Comparison of ENCODE assay signal across 30 cellular contexts in the genomic region with DNA sequence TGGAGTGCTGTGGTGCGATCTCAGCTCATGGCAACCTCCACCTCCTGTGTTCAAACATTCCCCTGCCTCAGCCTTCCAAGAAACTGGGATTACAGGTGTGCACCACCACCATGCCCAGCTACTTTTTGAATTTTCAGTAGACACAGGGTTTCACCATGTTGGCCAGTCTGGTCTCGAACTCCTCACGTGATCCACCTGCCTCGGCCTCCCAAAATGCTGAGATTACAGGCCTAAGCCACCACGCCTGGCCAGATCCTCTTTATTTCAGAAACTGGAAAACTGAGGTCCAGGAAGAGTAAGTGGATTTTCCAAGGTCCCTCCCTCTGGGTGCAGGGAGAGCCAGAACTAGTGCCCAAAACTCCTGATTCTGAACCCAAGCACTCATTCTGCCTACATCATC.
"Had no signal": no experiment of that assay in that cellular context is flagged by ENCODE, and none has a peak within 500 bp of the region (broad histone marks: within the 10 kb centered on the region; RNA-seq: fewer than 3 reads in every experiment).

No MANE protein-coding gene starts in this region.

- H3K27ac ChIP-seq: PC-9, RWPE1, SJCRH30, SK-N-MC had no signal

- H3K4me2 ChIP-seq: PC-9 had no signal

- DNase-seq: KG1, NCI-H1048, NCI-H1092 treated with DMSO at 0.1 percent for 48 hours, NCI-H1105 treated with DMSO at 0.1 percent for 48 hours, NCI-H1417, NCI-H1436, NCI-H146, NCI-H1694, NCI-H187, NCI-H1930, NCI-H2029 treated with DMSO at 0.1 percent for 48 hours, NCI-H2081 treated with DMSO at 0.1 percent for 48 hours, NCI-H2107, NCI-H2171, NCI-H226, NCI-H446 treated with DMSO at 0.1 percent for 48 hours, NCI-H510A, NCI-H524, NCI-H69, NCI-H748 treated with DMSO at 0.1 percent for 48 hours, NCI-H82, PC-9, SHP77, SIG-M5, SJCRH30 had no signal

- H3K27me3 ChIP-seq: SJCRH30 had no signal

- H3K36me3 ChIP-seq: SJCRH30 had no signal

- H3K4me1 ChIP-seq: SJCRH30 had no signal

- ATAC-seq: Panc1, Right ventricle myocardium inferior, SK-N-SH treated with all-trans-retinoic acid at 6 μM for 48 hours had no signal

- H3K9me3 ChIP-seq: SJCRH30 had no signal

- H3K4me3 ChIP-seq: PC-9, SJCRH30, SK-N-MC had no signal
